Comparison of ENCODE assay signal across 9 cellular contexts in the genomic region with DNA sequence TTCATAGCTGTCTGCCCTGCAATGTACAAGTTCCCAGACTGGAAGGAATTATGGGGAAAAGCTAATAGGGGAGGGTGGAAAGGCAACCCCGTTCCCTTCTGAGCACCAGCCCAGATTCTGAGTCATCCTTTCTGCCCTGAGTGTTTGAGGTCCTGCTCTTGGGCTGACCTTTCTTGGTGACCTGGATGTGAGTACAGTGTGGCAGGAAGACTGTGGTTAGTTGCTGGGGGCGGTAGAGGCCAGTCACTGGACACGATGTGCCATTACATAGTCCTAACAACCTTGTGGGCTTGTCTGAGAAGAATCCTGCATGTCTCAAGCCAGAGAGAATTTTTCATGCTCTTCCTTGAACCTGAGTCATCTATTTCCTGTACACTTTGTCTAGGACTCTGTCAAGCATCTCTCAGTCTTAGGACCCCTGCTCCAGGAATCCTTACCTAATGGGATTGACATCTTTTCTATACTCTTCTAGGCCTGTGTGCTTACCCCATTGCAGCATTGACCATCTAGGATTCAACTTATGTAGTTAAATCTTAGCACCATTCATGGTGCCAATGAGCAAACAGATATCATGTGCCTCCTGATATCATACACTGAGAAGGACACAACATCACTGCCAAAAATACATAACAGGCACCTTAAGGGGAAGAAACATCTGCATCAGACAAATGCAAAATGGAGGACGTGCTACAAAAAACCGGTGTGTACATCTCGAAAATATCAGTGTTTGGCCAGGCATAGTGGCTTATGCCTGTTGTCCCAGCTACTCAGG. TPM values are rescaled to one million over a fixed set of nuclear protein-coding genes. Genes with fewer than 3 reads are reported as not detected.
DNase-seq lines count a peak whose midpoint lies in the region; ATAC-seq and TF ChIP-seq lines count a peak whose summit lies in the region.
"Had no signal": no experiment of that assay in that cellular context is flagged by ENCODE, and none has a peak within 500 bp of the region (broad histone marks: within the 10 kb centered on the region; RNA-seq: fewer than 3 reads in every experiment).

No MANE protein-coding gene starts in this region.

- peak; percentile 64 for DNase-seq in NCI-H460 (ENCODE audit: extremely low read depth, low read depth)
- DNase-seq in dedifferentiated amniotic fluid mesenchymal stem cell (ENCODE audit: extremely low spot score), result peak; percentile 40
- DNase-seq in naive thymus-derived CD4-positive, alpha-beta T cell, result no peak
- no peak for DNase-seq in A673 (ENCODE audit: low spot score)
- no peak for DNase-seq in GM19238 (ENCODE audit: insufficient read length, low spot score)
- DNase-seq in T-cell, result no peak
- DNase-seq: T-helper 9 cell had no signal

- H3K27ac ChIP-seq in BLaER1 treated with 17β-estradiol and CSF1 and Interleukin-3, amounts not matched to agents 10 nM and 100 nM, result no peak overlapping the region
- H3K27ac ChIP-seq in naive thymus-derived CD4-positive, alpha-beta T cell (ENCODE audit: low read depth, low read length), result no peak overlapping the region
- no peak overlapping the region for H3K27ac ChIP-seq in A673 (ENCODE audit: low read depth, low read length, poor library complexity, severe bottlenecking)

- no peaks in the 10 kb centered on the region for H4K20me1 ChIP-seq in BLaER1 treated with 17β-estradiol and CSF1 and Interleukin-3, amounts not matched to agents 10 nM and 100 nM

- peak overlapping the region in 6 of 11 experiments; percentile 11 to 70 (median 48); a peak in 11 of 22 replicates for H3K4me2 ChIP-seq in BLaER1 treated with 17β-estradiol and CSF1 and Interleukin-3, amounts not matched to agents 10 nM and 100 nM

- no peaks in the 10 kb centered on the region for H3K36me3 Mint-ChIP-seq in naive thymus-derived CD4-positive, alpha-beta T cell
- H3K36me3 Mint-ChIP-seq in T-cell, result no peaks in the 10 kb centered on the region

- H3K36me3 ChIP-seq in BLaER1 treated with 17β-estradiol and CSF1 and Interleukin-3, amounts not matched to agents 10 nM and 100 nM, result no peaks in the 10 kb centered on the region
- H3K36me3 ChIP-seq in naive thymus-derived CD4-positive, alpha-beta T cell (ENCODE audit: control insufficient read depth in 2 of 3, insufficient read depth in 3 of 3, low read length in 3 of 3), result no peaks in the 10 kb centered on the region
- H3K36me3 ChIP-seq in A673 (ENCODE audit: insufficient read depth, low read length, poor library complexity, severe bottlenecking), result no peaks in the 10 kb centered on the region

- no peak for TF ChIP-seq CTCF in A673 (conservative IDR thresholded peaks at IDR 0.05; ENCODE audit: low read depth, low read length)

- POLR2A ChIA-PET in naive thymus-derived CD4-positive, alpha-beta T cell (lab: Charles Lee), result no interaction called here
- POLR2A ChIA-PET in A673 (lab: Charles Lee; ENCODE audit: low non-redundant PET), result no interaction called here
- POLR2A ChIA-PET in T-cell (lab: Charles Lee), result no interaction called here

- peak; percentile 72 for ATAC-seq in naive thymus-derived CD4-positive, alpha-beta T cell
- ATAC-seq in T-cell (replicated peaks in 1 of 4) (no peak), HG03378 (IDR thresholded peaks at IDR 0.05; ENCODE audit: unreplicated experiment) (no peak)

- H3K27me3 ChIP-seq in BLaER1 treated with 17β-estradiol and CSF1 and Interleukin-3, amounts not matched to agents 10 nM and 100 nM, result peaks cover 0 to 3% (median 0%) of the 10 kb centered on the region in 11 experiments; a peak in 3 of 22 replicates
- H3K27me3 ChIP-seq in naive thymus-derived CD4-positive, alpha-beta T cell (ENCODE audit: control insufficient read depth in 2 of 2, insufficient read depth in 2 of 2, low read length in 2 of 2), result no peaks in the 10 kb centered on the region
- H3K27me3 ChIP-seq in A673 (replicated peaks; ENCODE audit: insufficient read depth, low read depth, low read length, poor library complexity), result no peaks in the 10 kb centered on the region

- H3K4me3 Mint-ChIP-seq in naive thymus-derived CD4-positive, alpha-beta T cell, result no peak overlapping the region
- no peak overlapping the region for H3K4me3 Mint-ChIP-seq in T-cell

- peaks cover 0 to 3% (median 0%) of the 10 kb centered on the region in 11 donors for H3K9me3 Mint-ChIP-seq in naive thymus-derived CD4-positive, alpha-beta T cell
- H3K9me3 Mint-ChIP-seq in T-cell, result no peaks in the 10 kb centered on the region

- no peak overlapping the region for H3K27ac Mint-ChIP-seq in naive thymus-derived CD4-positive, alpha-beta T cell
- H3K27ac Mint-ChIP-seq in T-cell, result no peak overlapping the region

- no peak overlapping the region for H3K4me3 ChIP-seq in BLaER1 treated with 17β-estradiol and CSF1 and Interleukin-3, amounts not matched to agents 10 nM and 100 nM
- no peak overlapping the region for H3K4me3 ChIP-seq in naive thymus-derived CD4-positive, alpha-beta T cell (ENCODE audit: low read length)
- no peak overlapping the region for H3K4me3 ChIP-seq in A673 (ENCODE audit: low read depth, low read length, poor library complexity, severe bottlenecking)

- peaks cover 0 to 8% (median 0%) of the 10 kb centered on the region in 11 experiments; a peak in 5 of 22 replicates for H3K9me3 ChIP-seq in BLaER1 treated with 17β-estradiol and CSF1 and Interleukin-3, amounts not matched to agents 10 nM and 100 nM (replicated peaks in 1 of 11)
- H3K9me3 ChIP-seq in naive thymus-derived CD4-positive, alpha-beta T cell (ENCODE audit: control insufficient read depth in 2 of 3, low read length in 3 of 3), result no peaks in the 10 kb centered on the region
- H3K9me3 ChIP-seq in A673 (ENCODE audit: low read depth, low read length, poor library complexity, severe bottlenecking), result no peaks in the 10 kb centered on the region

- BruUV-seq in A673 (replicated peaks; lab: Mats Ljungman, UMichigan), result no TSS peak

- peaks cover 0 to 44% (median 23%) of the 10 kb centered on the region in 10 experiments; a peak in 17 of 20 replicates for H3K4me1 ChIP-seq in BLaER1 treated with 17β-estradiol and CSF1 and Interleukin-3, amounts not matched to agents 10 nM and 100 nM
- H3K4me1 ChIP-seq in naive thymus-derived CD4-positive, alpha-beta T cell (ENCODE audit: control insufficient read depth in 2 of 2, insufficient read depth in 2 of 2, low read length in 2 of 2), result no peaks in the 10 kb centered on the region
- H3K4me1 ChIP-seq in A673 (ENCODE audit: insufficient read depth, low read length, poor library complexity, severe bottlenecking), result peaks cover 20% of the 10 kb centered on the region

- intact Hi-C loops in naive thymus-derived CD4-positive, alpha-beta T cell (cut with micrococcal nuclease), result loop anchor here (2.0 to 10.0 kb wide), 3 partner anchors 129 to 231 kb away; no protein-coding TSS in a partner anchor
- intact Hi-C loops in A673 (cut with micrococcal nuclease; ENCODE audit: unreplicated experiment), result loop anchor here (2.0 to 5.0 kb wide), 3 partner anchors 41 to 226 kb away; no protein-coding TSS in a partner anchor

- H3K27me3 Mint-ChIP-seq in naive thymus-derived CD4-positive, alpha-beta T cell, result peaks cover 1 to 18% (median 14%) of the 10 kb centered on the region in 5 donors
- H3K27me3 Mint-ChIP-seq in T-cell, result peaks cover 15 to 18% of the 10 kb centered on the region in 2 donors

- peaks cover 0 to 17% (median 3%) of the 10 kb centered on the region in 7 donors for H3K4me1 Mint-ChIP-seq in naive thymus-derived CD4-positive, alpha-beta T cell
- H3K4me1 Mint-ChIP-seq in T-cell, result peaks cover 2 to 5% (median 2%) of the 10 kb centered on the region in 3 donors

- CTCF ChIA-PET in naive thymus-derived CD4-positive, alpha-beta T cell (lab: Charles Lee), result interaction anchor here (0.6 to 1.9 kb wide), 5 partner anchors 53 to 286 kb away, joined by 3 to 7 read pairs (median 3); no protein-coding TSS in a partner anchor
- CTCF ChIA-PET in A673 (lab: Charles Lee), result interaction anchor here (0.5 kb wide), 1 partner anchor 35 kb away, joined by 3 read pairs; a partner anchor contains a TSS
- CTCF ChIA-PET in T-cell (lab: Charles Lee), result no interaction called here

- 0 out of 22 replicates have a peak overlapping the region, but pooled peaks of 3 of the 11 experiments have one; percentile 2 to 16 (median 13) for H3K9ac ChIP-seq in BLaER1 treated with 17β-estradiol and CSF1 and Interleukin-3, amounts not matched to agents 10 nM and 100 nM

RNA-seq across cellular contexts. Expression of a gene that starts 8.1 kb away (rescaled TPM):
- total RNA-seq in NCI-H460 (2014; rRNA removed; shearing (Covaris generic)), result 42.5 and 43.0 TPM in 2 replicates
- polyA plus RNA-seq in NCI-H460 (2014; cell fraction: nucleus; rRNA removed), result 53.1 and 59.6 TPM in 2 replicates
- total RNA-seq in naive thymus-derived CD4-positive, alpha-beta T cell, result 1 to 10 TPM in 1 of 5 experiments, not detected in 4; 1.1 TPM
- not detected for polyA plus RNA-seq in naive thymus-derived CD4-positive, alpha-beta T cell
- total RNA-seq in A673 (2021) (1.1 and 1.7 TPM in 2 replicates), T-cell (under 1 TPM in 2 of 5 donors, not detected in 3; 0.18 to 0.19 TPM)

RNA-seq across cellular contexts. Expression of a gene that starts 12.8 kb away (rescaled TPM):
- 1.6 and 1.8 TPM in 2 replicates for total RNA-seq in NCI-H460 (2014; rRNA removed; shearing (Covaris generic))
- polyA plus RNA-seq in NCI-H460 (2014; cell fraction: nucleus; rRNA removed), result 0.49 and 1.1 TPM in 2 replicates
- 1 to 10 TPM; 1.3 to 4.4 (median 1.8) TPM for total RNA-seq in naive thymus-derived CD4-positive, alpha-beta T cell
- under 1 TPM; 0.52 to 0.72 TPM for polyA plus RNA-seq in naive thymus-derived CD4-positive, alpha-beta T cell
- total RNA-seq in A673 (2021), result 0.73 and 1.1 TPM in 2 replicates
- 1 to 10 TPM in 4 of 5 donors, under 1 TPM in 1; 0.88 to 5.5 (median 4.4) TPM for total RNA-seq in T-cell

RNA-seq across cellular contexts. Expression of a gene that starts 34.3 kb away (rescaled TPM):
- total RNA-seq in NCI-H460 (2014; rRNA removed; shearing (Covaris generic)), result 11.7 and 15.4 TPM in 2 replicates
- 34.8 and 55.9 TPM in 2 replicates for polyA plus RNA-seq in NCI-H460 (2014; cell fraction: nucleus; rRNA removed)
- 100 to 1,000 TPM in 3 of 5 experiments, 10 to 100 TPM in 2; 77.4 to 113 (median 103) TPM for total RNA-seq in naive thymus-derived CD4-positive, alpha-beta T cell
- polyA plus RNA-seq in naive thymus-derived CD4-positive, alpha-beta T cell, result 10 to 100 TPM; 53.1 to 63.8 TPM
- total RNA-seq in A673 (2021), result 88.7 and 91.4 TPM in 2 replicates
- total RNA-seq in T-cell, result 100 to 1,000 TPM in 3 of 5 donors, 10 to 100 TPM in 2; 87.5 to 125 (median 116) TPM

RNA-seq across cellular contexts. Expression of a gene that starts 34.5 kb away (rescaled TPM):
- 623 and 769 TPM in 2 replicates for total RNA-seq in NCI-H460 (2014; rRNA removed; shearing (Covaris generic))
- 25.7 and 85.7 TPM in 2 replicates for polyA plus RNA-seq in NCI-H460 (2014; cell fraction: nucleus; rRNA removed)
- total RNA-seq in naive thymus-derived CD4-positive, alpha-beta T cell, result 1,000 to 10,000 TPM; 2,319 to 4,111 (median 3,327) TPM
- polyA plus RNA-seq in naive thymus-derived CD4-positive, alpha-beta T cell, result 1,000 to 10,000 TPM; 3,564 to 3,677 TPM
- total RNA-seq in A673 (2021) (1,301 and 1,324 TPM in 2 replicates), T-cell (1,000 to 10,000 TPM; 2,995 to 3,551 (median 3,317) TPM)

RNA-seq across cellular contexts. Expression of a gene that starts 34.6 kb away (rescaled TPM):
- total RNA-seq in NCI-H460 (2014; rRNA removed; shearing (Covaris generic)), result 65.7 and 78.1 TPM in 2 replicates
- polyA plus RNA-seq in NCI-H460 (2014; cell fraction: nucleus; rRNA removed), result 11.1 and 23.3 TPM in 2 replicates
- 10 to 100 TPM; 16.8 to 50.3 (median 30.0) TPM for total RNA-seq in naive thymus-derived CD4-positive, alpha-beta T cell
- polyA plus RNA-seq in naive thymus-derived CD4-positive, alpha-beta T cell, result 100 to 1,000 TPM; 108 to 121 TPM
- total RNA-seq in A673 (2021) (70.2 and 83.5 TPM in 2 replicates), T-cell (10 to 100 TPM; 24.5 to 44.7 (median 32.8) TPM)

Comparison
In these comparisons a context has a peak if more than half of its experiments do, and no peak if none do; other contexts are left out.
1. DNase-seq: peak in NCI-H460 (single experiment) and dedifferentiated amniotic fluid mesenchymal stem cell (single experiment); none in naive thymus-derived CD4-positive, alpha-beta T cell (0 of 9), A673 (single experiment), GM19238 (single experiment) and T-cell (0 of 34).
2. RNA of a gene that starts 8.1 kb away (total RNA-seq): 42.5 to 43.0 TPM in NCI-H460; 1.1 to 1.7 TPM in A673, 0.18 to 0.19 TPM in T-cell and 1.1 TPM in naive thymus-derived CD4-positive, alpha-beta T cell; every median in the first group is over 10 times any median in the second.
3. CTCF ChIA-PET loops: an anchor here in naive thymus-derived CD4-positive, alpha-beta T cell (0.6 to 1.9 kb wide) and A673 (0.5 kb wide); none called in T-cell.